ENCODE assay signal across 18 cellular contexts in genomic region chr6:91718198-91718597, GRCh38.
DNase-seq lines count a peak whose midpoint lies in the region; ATAC-seq and TF ChIP-seq lines count a peak whose summit lies in the region.
"Had no signal": no experiment of that assay in that cellular context is flagged by ENCODE, and none has a peak within 500 bp of the region (broad histone marks: within the 10 kb centered on the region; RNA-seq: fewer than 3 reads in every experiment).

No MANE protein-coding gene starts in this region.

- H2AFZ ChIP-seq in KMS-11 (ENCODE audit: low read depth): peak overlapping the region; percentile 14; the same call in 1 of the 2 replicates

- H3K4me3 ChIP-seq in KMS-11 (IDR thresholded peaks at IDR 0.05; ENCODE audit: insufficient read depth, low read depth, low read length): no peak overlapping the region
- H3K4me3 ChIP-seq: pancreas, sigmoid colon had no signal

- H3K4me2 ChIP-seq in KMS-11: peak overlapping the region; percentile 25; the same call in 1 of the 2 replicates

- H3K27ac ChIP-seq in KMS-11: no peak overlapping the region
- H3K27ac ChIP-seq: epithelial cell of prostate, foreskin keratinocyte, pancreas, sigmoid colon had no signal

- DNase-seq in ACHN (no peak), occipital lobe (lab: John Stamatoyannopoulos, UW) (no peak), DMS114 treated with DMSO at 0.1 percent for 48 hours (lab: John Stamatoyannopoulos, UW; ENCODE audit: unreplicated experiment) (no peak)
- DNase-seq: foreskin keratinocyte; naive B cell; NCI-H1436 treated with DMSO at 0.1 percent for 48 hours; NCI-H774; pancreas; sigmoid colon; stimulated activated naive CD8-positive, alpha-beta T cell treated with anti-CD3 and anti-CD28 coated beads, Interleukin-15, amount 100 ng/mL, for 72 hours had no signal

- no peaks in the 10 kb centered on the region for H4K20me1 ChIP-seq in KMS-11 (ENCODE audit: insufficient read depth)

- ATAC-seq in GM18505 (IDR thresholded peaks at IDR 0.05; ENCODE audit: unreplicated experiment): peak; percentile 65
- ATAC-seq in GM21360 (IDR thresholded peaks at IDR 0.05; ENCODE audit: unreplicated experiment): peak; percentile 78
- ATAC-seq in HG02938 (IDR thresholded peaks at IDR 0.05; ENCODE audit: unreplicated experiment): peak; percentile 53
- no peak for ATAC-seq in GM21528 (IDR thresholded peaks at IDR 0.05; ENCODE audit: low FRiP score, unreplicated experiment)
- ATAC-seq: activated CD4-positive, CD25-positive, alpha-beta regulatory T cell treated with anti-CD3 and anti-CD28 coated beads, Interleukin-2, amount 50 U/mL, for 24 hours; foreskin keratinocyte; HepG2; pancreas; stimulated activated naive CD8-positive, alpha-beta T cell treated with anti-CD3 and anti-CD28 coated beads, Interleukin-15, amount 100 ng/mL, for 72 hours had no signal

- H3K4me1 ChIP-seq in KMS-11 (ENCODE audit: low read depth, poor library complexity, severe bottlenecking): peaks cover 22% of the 10 kb centered on the region
- H3K4me1 ChIP-seq: foreskin keratinocyte, pancreas, sigmoid colon had no signal

- TF ChIP-seq CTCF in KMS-11 (conservative IDR thresholded peaks at IDR 0.05; ENCODE audit: low read depth, low read length): no peak

- no peak overlapping the region for H3K9ac ChIP-seq in KMS-11

- no peak for TF ChIP-seq POLR2A in GM18505 (IDR thresholded peaks at IDR 0.05; ENCODE audit: borderline replicate concordance, extremely low read depth, insufficient read depth, insufficient read length)

- no peaks in the 10 kb centered on the region for H3K36me3 ChIP-seq in KMS-11 (ENCODE audit: insufficient read depth)
- H3K36me3 ChIP-seq: pancreas, sigmoid colon had no signal

- no peaks in the 10 kb centered on the region for H3K79me2 ChIP-seq in KMS-11 (ENCODE audit: insufficient read depth, low read depth)

- no peaks in the 10 kb centered on the region for H3K27me3 ChIP-seq in KMS-11 (ENCODE audit: insufficient read depth, low read depth)
- H3K27me3 ChIP-seq: foreskin keratinocyte, pancreas, sigmoid colon had no signal

- in situ Hi-C loops in ACHN (cut with HindIII; ENCODE audit: low pct_ligation_motif_present, low pct_unique_long_range_greater_than_20kb, low sequenced_read_pairs): no loop called here
